14 cellular contexts compared by ENCODE assay signal in the genomic region with DNA sequence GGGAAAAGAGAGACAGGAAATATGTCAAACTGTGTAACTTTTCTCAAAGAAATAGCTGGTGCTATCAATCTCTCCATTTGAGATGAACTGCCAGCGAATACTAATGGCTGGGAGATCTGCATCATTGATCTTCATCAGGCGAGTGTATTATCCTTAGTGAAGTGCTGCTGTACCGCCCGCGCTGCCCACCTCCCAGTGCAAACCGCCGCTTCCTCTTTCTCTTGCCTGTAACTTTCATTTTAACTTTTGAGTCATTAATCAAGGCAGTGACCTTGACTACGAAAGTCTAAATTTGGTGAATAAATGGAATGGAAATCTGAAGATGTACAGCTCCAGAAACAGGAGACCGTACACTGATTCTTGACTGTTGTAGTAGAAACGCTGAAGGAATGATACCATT.
A peak's percentile ranks its signal among the peaks of the same experiment; 100 is the strongest.
DNase-seq lines count a peak whose midpoint lies in the region; ATAC-seq, FAIRE-seq and TF ChIP-seq lines count a peak whose summit lies in the region.
"Had no signal": no experiment of that assay in that cellular context is flagged by ENCODE, and none has a peak within 500 bp of the region (broad histone marks: within the 10 kb centered on the region; RNA-seq: fewer than 3 reads in every experiment).

No MANE protein-coding gene starts in this region.

- TF ChIP-seq CTCF in GM10248 (IDR thresholded peaks at IDR 0.05; ENCODE audit: control extremely low read depth, extremely low read depth, low read depth, missing control alignments), result no peak
- no peak for TF ChIP-seq CTCF in osteoblast (IDR thresholded peaks at IDR 0.05; ENCODE audit: extremely low read depth, low read depth, low read length)
- TF ChIP-seq CTCF in foreskin keratinocyte (conservative IDR thresholded peaks at IDR 0.05), result no peak

- H3K27me3 ChIP-seq in osteoblast (ENCODE audit: insufficient read depth, low read length) (no peaks in the 10 kb centered on the region), foreskin keratinocyte (no peaks in the 10 kb centered on the region)
- H3K27me3 ChIP-seq: left lung, right lobe of liver had no signal

- H3K4me2 ChIP-seq in osteoblast (ENCODE audit: insufficient read depth, low read length), result no peak overlapping the region
- H3K4me2 ChIP-seq: KMS-11 had no signal

- POLR2A ChIA-PET in GM10248 (lab: Yijun Ruan, JAX), result no interaction called here

- DNase-seq in GM10248 (ENCODE audit: extremely low spot score) (peak; percentile 10), RPMI8226 (peak; percentile 23), SW480 (ENCODE audit: low spot score) (no peak), osteoblast (ENCODE audit: insufficient read length, low spot score, missing footprints) (no peak), urothelium cell line (ENCODE audit: low spot score) (no peak), foreskin keratinocyte (no peak)
- DNase-seq: activated CD4-positive, CD25-positive, alpha-beta regulatory T cell treated with anti-CD3 and anti-CD28 coated beads, Interleukin-2, amount 50 U/mL, for 72 hours; amniotic stem cell; erythroblast; left lung; right lobe of liver had no signal

- H2AFZ ChIP-seq in osteoblast (ENCODE audit: low read length), result no peak overlapping the region

- no peaks in the 10 kb centered on the region for H3K79me2 ChIP-seq in osteoblast (ENCODE audit: insufficient read depth, low read length)

- H3K27ac ChIP-seq in osteoblast (ENCODE audit: low read depth, low read length) (no peak overlapping the region), foreskin keratinocyte (no peak overlapping the region)
- H3K27ac ChIP-seq: KMS-11, left lung, right lobe of liver had no signal

- CTCF ChIA-PET in GM10248 (lab: Yijun Ruan, JAX), result interaction anchor here (0.9 to 1.5 kb wide), 2 partner anchors 9 to 16 kb away, joined by 3 read pairs; no protein-coding TSS in a partner anchor

- H3K9me3 ChIP-seq in osteoblast (ENCODE audit: low read depth, low read length), result no peaks in the 10 kb centered on the region
- H3K9me3 ChIP-seq: left lung, right lobe of liver had no signal

- FAIRE-seq in urothelium cell line (lab: Jason Lieb, UNC), result no peak

- no peaks in the 10 kb centered on the region for H3K36me3 ChIP-seq in osteoblast (ENCODE audit: insufficient read depth, low read length)
- H3K36me3 ChIP-seq: left lung, right lobe of liver had no signal

- no peaks in the 10 kb centered on the region for H4K20me1 ChIP-seq in osteoblast (ENCODE audit: insufficient read depth, low read length)

- H3K4me1 ChIP-seq in osteoblast (ENCODE audit: insufficient read depth, low read length) (no peaks in the 10 kb centered on the region), foreskin keratinocyte (no peaks in the 10 kb centered on the region)
- H3K4me1 ChIP-seq: left lung, right lobe of liver had no signal

- ATAC-seq in GM19467 (IDR thresholded peaks at IDR 0.05; ENCODE audit: unreplicated experiment) (peak; percentile 94), HG03097 (IDR thresholded peaks at IDR 0.05; ENCODE audit: low FRiP score, unreplicated experiment) (peak; percentile 88), foreskin keratinocyte (no peak)
- ATAC-seq: left lung, right lobe of liver had no signal

- no peak overlapping the region for H3K4me3 ChIP-seq in osteoblast (ENCODE audit: insufficient read depth, low read length)
- H3K4me3 ChIP-seq: left lung, right lobe of liver had no signal

Comparison
In these comparisons a context has a peak if more than half of its experiments do, and no peak if none do; other contexts are left out.
1. DNase-seq: peak in GM10248 (single experiment) and RPMI8226 (single experiment); none in SW480 (single experiment), osteoblast (single experiment), urothelium cell line (single experiment) and foreskin keratinocyte (0 of 2).